Comparison of ENCODE assay signal across 28 cellular contexts in the genomic region with DNA sequence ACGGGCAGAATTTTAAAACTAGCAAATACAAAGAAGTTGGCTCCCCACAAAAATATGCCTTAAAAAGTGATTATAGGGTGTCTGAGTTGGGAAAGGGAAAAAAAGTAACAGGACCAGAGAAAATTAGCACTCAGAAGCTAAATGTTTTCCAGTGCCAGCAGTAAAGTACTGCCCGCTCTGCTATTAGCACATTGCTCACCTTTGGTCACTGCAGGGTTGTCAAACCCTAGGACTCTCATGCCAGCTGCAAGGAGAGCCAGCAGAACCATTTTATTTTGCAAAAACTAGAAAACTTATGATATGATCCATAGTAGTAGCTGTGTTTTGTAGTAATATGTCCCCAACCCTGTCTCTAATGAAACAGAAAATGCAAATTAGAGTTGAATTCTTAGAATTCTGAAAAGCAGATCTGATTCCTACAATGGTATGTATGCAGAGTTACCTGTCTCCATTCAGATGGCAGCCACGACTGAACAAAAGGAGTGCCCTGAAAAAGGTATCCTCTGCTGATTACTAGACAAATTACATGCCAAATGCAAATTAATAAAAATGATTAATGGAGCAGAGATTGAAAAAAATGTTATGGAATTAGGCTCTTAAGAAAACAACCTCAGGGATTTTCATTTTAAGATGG.
DNase-seq lines count a peak whose midpoint lies in the region; ATAC-seq, FAIRE-seq and TF ChIP-seq lines count a peak whose summit lies in the region.
"Had no signal": no experiment of that assay in that cellular context is flagged by ENCODE, and none has a peak within 500 bp of the region (broad histone marks: within the 10 kb centered on the region; RNA-seq: fewer than 3 reads in every experiment).

No MANE protein-coding gene starts in this region.

- BruUV-seq in HepG2 (replicated peaks; lab: Mats Ljungman, UMichigan) = no TSS peak

- TF ChIP-seq RAD21 in HepG2 (CRISPR knock-in tag; IDR thresholded peaks at IDR 0.05) = no peak

- no peak overlapping the region for H4K91ac ChIP-seq in trophoblast cell (ENCODE audit: low read depth, low read length)

- H3K4me2 ChIP-seq in HepG2 (ENCODE audit: low read depth, low read length) (no peak overlapping the region), trophoblast cell (ENCODE audit: low read length) (no peak overlapping the region)
- H3K4me2 ChIP-seq: A549; BLaER1 treated with 17β-estradiol and CSF1 and Interleukin-3, amounts not matched to agents 10 nM and 100 nM had no signal

- no peaks in the 10 kb centered on the region for H3K27me3 Mint-ChIP-seq in WTC11 (ENCODE audit: low read depth)
- H3K27me3 Mint-ChIP-seq: B cell; CD4-positive, alpha-beta T cell had no signal

- no peak overlapping the region for H3K4ac ChIP-seq in trophoblast cell (ENCODE audit: low read depth, low read length)

- peaks cover 25% of the 10 kb centered on the region for H3K4me1 Mint-ChIP-seq in WTC11
- H3K4me1 Mint-ChIP-seq: B cell had no signal

- no peak overlapping the region for H3K9ac ChIP-seq in HepG2 (ENCODE audit: insufficient read depth, low read depth, low read length)
- no peak overlapping the region for H3K9ac ChIP-seq in trophoblast cell (ENCODE audit: low read length)
- H3K9ac ChIP-seq: BLaER1 treated with 17β-estradiol and CSF1 and Interleukin-3, amounts not matched to agents 10 nM and 100 nM had no signal

- WGBS in right lobe of liver (ENCODE audit: insufficient coverage, low coverage, low lambda C conversion rate, missing lambda C conversion rate) = 59% methylated on average over 3 of the region's 3 CpGs
- 87% methylated on average over 3 of the region's 3 CpGs for WGBS in HepG2 (ENCODE audit: low lambda C conversion rate)
- WGBS in trophoblast cell (ENCODE audit: extremely low coverage, insufficient coverage, insufficient read length) = no CpG with 5 or more reads among the region's 3 CpGs

- no peaks in the 10 kb centered on the region for H4K20me1 ChIP-seq in HepG2 (ENCODE audit: insufficient read depth, low read length)
- H4K20me1 ChIP-seq: BLaER1 treated with 17β-estradiol and CSF1 and Interleukin-3, amounts not matched to agents 10 nM and 100 nM had no signal

- H4K8ac ChIP-seq in trophoblast cell (ENCODE audit: low read depth, low read length) = no peak overlapping the region

- no peak overlapping the region for H2AK5ac ChIP-seq in trophoblast cell (ENCODE audit: low read length)

- TF ChIP-seq EP300 in HepG2 (IDR thresholded peaks at IDR 0.05; ENCODE audit: low read depth in 2 of 2, low read length in 2 of 2) (no peak), HepG2 (CRISPR knock-in tag; IDR thresholded peaks at IDR 0.05; ENCODE audit: borderline replicate concordance) (no peak)

- peaks cover 28% of the 10 kb centered on the region for H3K9me3 Mint-ChIP-seq in WTC11

- no peak overlapping the region for H3K18ac ChIP-seq in trophoblast cell (ENCODE audit: low read length)

- H3K27me3 ChIP-seq in right lobe of liver = no peaks in the 10 kb centered on the region
- H3K27me3 ChIP-seq in HepG2 (ENCODE audit: control insufficient read depth in 1 of 2, insufficient read depth in 2 of 2, low read length in 2 of 2) = no peaks in the 10 kb centered on the region
- no peaks in the 10 kb centered on the region for H3K27me3 ChIP-seq in trophoblast cell (ENCODE audit: insufficient read depth, low read length)
- H3K27me3 ChIP-seq: BLaER1 treated with 17β-estradiol and CSF1 and Interleukin-3, amounts not matched to agents 10 nM and 100 nM had no signal

- POLR2A ChIA-PET in HepG2 (lab: Yijun Ruan, JAX) (no interaction called here), WTC11 (lab: Charles Lee) (no interaction called here)

- no peak overlapping the region for H3K27ac Mint-ChIP-seq in WTC11
- H3K27ac Mint-ChIP-seq: B cell; CD4-positive, alpha-beta T cell; CD8-positive, alpha-beta T cell had no signal

- no peak overlapping the region for H2BK12ac ChIP-seq in trophoblast cell (ENCODE audit: low read length)

- peaks cover 23% of the 10 kb centered on the region for H3K36me3 Mint-ChIP-seq in WTC11

- no peak overlapping the region for H4K12ac ChIP-seq in trophoblast cell (ENCODE audit: low read depth, low read length)

- H3K79me2 ChIP-seq in HepG2 (ENCODE audit: insufficient read depth, low read length) (no peaks in the 10 kb centered on the region), trophoblast cell (ENCODE audit: control insufficient read depth, insufficient read depth, low read length, poor library complexity) (no peaks in the 10 kb centered on the region)

- peak overlapping the region; percentile 78 for H3K23ac ChIP-seq in trophoblast cell (ENCODE audit: low read length)

- in situ Hi-C loops in HepG2 (cut with HindIII; ENCODE audit: extremely low pct_ligation_motif_present, low pct_unique_long_range_greater_than_20kb) = no loop called here

- no peak overlapping the region for H2BK120ac ChIP-seq in trophoblast cell (ENCODE audit: insufficient read depth, low read length, poor library complexity)

- H2BK5ac ChIP-seq in trophoblast cell (ENCODE audit: low read depth, low read length, poor library complexity) = no peak overlapping the region

- CTCF ChIA-PET in HepG2 (lab: Yijun Ruan, JAX; ENCODE audit: low intra/inter-chr PET ratio, low total read pairs) = no interaction called here
- CTCF ChIA-PET in WTC11 (lab: Charles Lee) = interaction anchor here (1.0 kb wide), 1 partner anchor 274 kb away, joined by 3 read pairs; no protein-coding TSS in a partner anchor

- FAIRE-seq in HepG2 (lab: Jason Lieb, UNC) = no peak
- FAIRE-seq: A549, GM12878, GM12892, GM18507, GM19239 had no signal

- ATAC-seq in right lobe of liver = peak; percentile 52 to 75 (median 68)
- ATAC-seq in HepG2 = no peak
- peak; percentile 56 for ATAC-seq in WTC11
- peak; percentile 96 for ATAC-seq in left lobe of liver
- no peak for ATAC-seq in GM19467 (IDR thresholded peaks at IDR 0.05; ENCODE audit: unreplicated experiment)
- ATAC-seq: A549; CD8-positive, alpha-beta T cell; GM12878 had no signal

- intact Hi-C loops in right lobe of liver (cut with DNase I) = no loop called here
- intact Hi-C loops in HepG2 (cut with micrococcal nuclease; ENCODE audit: unreplicated experiment) = no loop called here

- H3K36me3 ChIP-seq in right lobe of liver (no peaks in the 10 kb centered on the region), HepG2 (replicated peaks in 1 of 2; ENCODE audit: control insufficient read depth in 1 of 2, insufficient read depth in 2 of 2, low read length in 2 of 2) (no peaks in the 10 kb centered on the region), trophoblast cell (ENCODE audit: control insufficient read depth in 1 of 2, insufficient read depth in 2 of 2, low read length in 2 of 2) (no peaks in the 10 kb centered on the region)

- H3K27ac ChIP-seq in right lobe of liver (no peak overlapping the region), HepG2 (ENCODE audit: extremely low read length, insufficient read depth, low read length) (no peak overlapping the region), trophoblast cell (ENCODE audit: low read depth, low read length) (no peak overlapping the region)
- H3K27ac ChIP-seq: 22Rv1; A549; BLaER1 treated with 17β-estradiol and CSF1 and Interleukin-3, amounts not matched to agents 10 nM and 100 nM; C4-2B had no signal

- H3K9me3 ChIP-seq in right lobe of liver = no peaks in the 10 kb centered on the region
- H3K9me3 ChIP-seq in HepG2 (ENCODE audit: low read length) = no peaks in the 10 kb centered on the region
- H3K9me3 ChIP-seq in trophoblast cell (ENCODE audit: insufficient read depth, low read depth, low read length) = no peaks in the 10 kb centered on the region
- H3K9me3 ChIP-seq: A549 had no signal

- no peak overlapping the region for H2AFZ ChIP-seq in HepG2 (ENCODE audit: low read length)
- H2AFZ ChIP-seq in trophoblast cell (ENCODE audit: insufficient read depth, low read length, poor library complexity) = no peak overlapping the region

- no peaks in the 10 kb centered on the region for H3K79me1 ChIP-seq in trophoblast cell (ENCODE audit: low read length)

- no peak for TF ChIP-seq CTCF in right lobe of liver (IDR thresholded peaks at IDR 0.05)
- no peak for TF ChIP-seq CTCF in HepG2 (CRISPR knock-in tag; IDR thresholded peaks at IDR 0.05)
- TF ChIP-seq CTCF in WTC11 (IDR thresholded peaks at IDR 0.05) = no peak

- no peak overlapping the region for H3K4me3 Mint-ChIP-seq in WTC11
- H3K4me3 Mint-ChIP-seq: B cell; CD4-positive, alpha-beta T cell; CD8-positive, alpha-beta T cell had no signal

- H3K4me3 ChIP-seq in right lobe of liver (no peak overlapping the region), HepG2 (replicated peaks in 1 of 3; ENCODE audit: insufficient read depth in 1 of 3, low read depth in 2 of 3, low read length in 3 of 3) (no peak overlapping the region), trophoblast cell (ENCODE audit: low read depth, low read length) (no peak overlapping the region)
- H3K4me3 ChIP-seq: A549; BLaER1 treated with 17β-estradiol and CSF1 and Interleukin-3, amounts not matched to agents 10 nM and 100 nM; GM12878 had no signal

- DNase-seq in right lobe of liver = no peak
- DNase-seq in HepG2 (ENCODE audit: low spot score) = no peak
- no peak for DNase-seq in WTC11 (ENCODE audit: low spot score)
- no peak for DNase-seq in left lobe of liver (ENCODE audit: low spot score)
- DNase-seq in trophoblast cell = no peak
- no peak for DNase-seq in superior temporal gyrus (ENCODE audit: extremely low spot score)
- no peak for DNase-seq in NCI-H1105 treated with DMSO at 0.1 percent for 48 hours (lab: John Stamatoyannopoulos, UW)
- DNase-seq: AML-193; CD4-positive, alpha-beta T cell; CD8-positive, alpha-beta T cell; COR-L47; DMS 273 treated with DMSO at 0.1 percent for 48 hours; DMS153; DMS53; DMS79; DND-41; EL; GDM1 had no signal

- no peak overlapping the region for H3K14ac ChIP-seq in trophoblast cell (ENCODE audit: low read length)

- H3K4me1 ChIP-seq in right lobe of liver = peaks cover 0 to 2% (median 0%) of the 10 kb centered on the region in 4 donors
- H3K4me1 ChIP-seq in HepG2 (ENCODE audit: insufficient read depth, low read length) = no peaks in the 10 kb centered on the region
- peaks cover 0 to 1% of the 10 kb centered on the region in 2 experiments for H3K4me1 ChIP-seq in trophoblast cell (ENCODE audit: control insufficient read depth in 1 of 2, insufficient read depth in 2 of 2, low read length in 2 of 2)
- H3K4me1 ChIP-seq: A549; BLaER1 treated with 17β-estradiol and CSF1 and Interleukin-3, amounts not matched to agents 10 nM and 100 nM had no signal

- TF ChIP-seq POLR2A in right lobe of liver (IDR thresholded peaks at IDR 0.05) (no peak), HepG2 (IDR thresholded peaks at IDR 0.05; ENCODE audit: insufficient read depth in 1 of 2, low read depth in 2 of 2, low read length in 2 of 2) (no peak)

TF ChIP-seq in WTC11, 78 proteins besides CTCF, POLR2A, EP300 and RAD21 (continues in another document):
- no peak for TF ChIP-seq TEAD1 (CRISPR knock-in tag; IDR thresholded peaks at IDR 0.05)
- no peak for TF ChIP-seq ZNF317 (CRISPR knock-in tag; IDR thresholded peaks at IDR 0.05; ENCODE audit: borderline replicate concordance, low read depth)
- TF ChIP-seq IRF2 (CRISPR knock-in tag; IDR thresholded peaks at IDR 0.05; ENCODE audit: borderline replicate concordance, low read depth) = no peak

Comparison
In these comparisons a context has a peak if more than half of its experiments do, and no peak if none do; other contexts are left out.
1. ATAC-seq: peak in right lobe of liver (4 of 4), WTC11 (single experiment) and left lobe of liver (single experiment); none in HepG2 (single experiment) and GM19467 (single experiment).